8 cellular contexts compared by ENCODE assay signal in genomic region chr2:74454654-74455511, GRCh38. TPM values are rescaled to one million over a fixed set of nuclear protein-coding genes. Genes with fewer than 3 reads are reported as not detected.
DNase-seq lines count a peak whose midpoint lies in the region; ATAC-seq and TF ChIP-seq lines count a peak whose summit lies in the region.

TSS of gene INO80B (plus strand) at chr2:74455087. CDS start at chr2:74455117, 30 bp downstream.

- H3K4me3 ChIP-seq in SK-N-SH (ENCODE audit: low read depth in 2 of 2, low read length in 1 of 2) (peak within 1 kb of the TSS; percentile 88), gastroesophageal sphincter (peak within 1 kb of the TSS; percentile 54 to 79)

- POLR2A ChIA-PET in SK-N-SH (lab: Yijun Ruan, JAX): interaction anchor here (0.5 to 2.8 kb wide), 8 partner anchors 15 to 99 kb away, joined by 3 to 17 read pairs (median 5); partner anchors contain the start of genes C2orf81, CCDC142, LOXL3 and MRPL53

- peak in 1 of 2 experiments; percentile 8; a peak in 1 of 4 replicates for TF ChIP-seq EP300 in SK-N-SH (IDR thresholded peaks at IDR 0.05; ENCODE audit: borderline replicate concordance in 1 of 2, low read depth in 1 of 2, low read length in 1 of 2)
- TF ChIP-seq EP300 in gastroesophageal sphincter (IDR thresholded peaks at IDR 0.05): no peak

- TF ChIP-seq RAD21 in SK-N-SH (IDR thresholded peaks at IDR 0.05; ENCODE audit: low read length): no peak; the same call in 1 of the 2 replicates

- H3K9me3 ChIP-seq in SK-N-SH (no peaks in the 10 kb centered on the region), gastroesophageal sphincter (no peaks in the 10 kb centered on the region)

- TF ChIP-seq CTCF in SK-N-SH (IDR thresholded peaks at IDR 0.05) (no peak), gastroesophageal sphincter (IDR thresholded peaks at IDR 0.05) (no peak)

- H3K36me3 ChIP-seq in SK-N-SH (replicated peaks in 1 of 2; ENCODE audit: control insufficient read depth in 1 of 2, insufficient read depth in 2 of 2, low read length in 1 of 2): peaks cover 0 to 6% of the 10 kb centered on the region in 2 experiments
- H3K36me3 ChIP-seq in gastroesophageal sphincter: no peaks in the 10 kb centered on the region

- H3K4me2 ChIP-seq in SK-N-SH: peak within 1 kb of the TSS; percentile 95

- DNase-seq in GM03348 (ENCODE audit: low spot score) (peak; percentile 92), NCI-H1048 (lab: John Stamatoyannopoulos, UW) (peak; percentile 92), SK-N-SH (peak; percentile 81), nucleus accumbens (lab: John Stamatoyannopoulos, UW) (peak; percentile 77 to 99 (median 95))
- peak; percentile 94 for DNase-seq in activated naive CD4-positive, alpha-beta T cell treated with anti-CD3 and anti-CD28 coated beads, Interleukin-2, amount 50 U/mL, for 16 hours

- CTCF ChIA-PET in SK-N-SH (lab: Yijun Ruan, JAX): interaction anchor here (1.0 to 3.0 kb wide), 8 partner anchors 10 to 205 kb away, joined by 3 to 10 read pairs (median 6); partner anchors contain the start of genes MOGS and PCGF1

- ATAC-seq in HG02571 (IDR thresholded peaks at IDR 0.05; ENCODE audit: unreplicated experiment) (peak; percentile 32), gastroesophageal sphincter (peak; percentile 61)

- H3K27ac ChIP-seq in SK-N-SH (ENCODE audit: low read depth in 2 of 2, low read length in 1 of 2): peak within 1 kb of the TSS; percentile 33 to 77; a peak in 3 of 4 replicates
- H3K27ac ChIP-seq in gastroesophageal sphincter: peak within 1 kb of the TSS in 3 of 4 donors; percentile 74 to 82 (median 76)
- peak within 1 kb of the TSS; percentile 63 for H3K27ac ChIP-seq in temporal lobe (ENCODE audit: low read depth, low read length)

- H3K9ac ChIP-seq in SK-N-SH: peak within 1 kb of the TSS; percentile 74

- peak within 1 kb of the TSS; percentile 82 for H2AFZ ChIP-seq in SK-N-SH (ENCODE audit: low read depth)

- H3K4me1 ChIP-seq in SK-N-SH (ENCODE audit: control insufficient read depth in 1 of 2, insufficient read depth in 2 of 2, low read depth in 1 of 2, low read length in 1 of 2) (peaks cover 14 to 26% of the 10 kb centered on the region in 2 experiments; a peak in 3 of 4 replicates), gastroesophageal sphincter (peaks cover 2 to 44% (median 29%) of the 10 kb centered on the region in 3 donors)

- H3K79me2 ChIP-seq in SK-N-SH (ENCODE audit: insufficient read depth): peaks cover 29% of the 10 kb centered on the region

- no peaks in the 10 kb centered on the region for H4K20me1 ChIP-seq in SK-N-SH (ENCODE audit: insufficient read depth)

- H3K9me2 ChIP-seq in SK-N-SH: no peaks in the 10 kb centered on the region

- peaks cover 7% of the 10 kb centered on the region for H3F3A ChIP-seq in SK-N-SH (replicated peaks; ENCODE audit: insufficient read depth)

- TF ChIP-seq POLR2A in gastroesophageal sphincter (IDR thresholded peaks at IDR 0.05): peak in 1 of 2 donors; percentile 12

- H3K27me3 ChIP-seq in SK-N-SH (ENCODE audit: insufficient read depth) (no peaks in the 10 kb centered on the region), gastroesophageal sphincter (no peaks in the 10 kb centered on the region)

- 1% methylated on average over 19 of the region's 40 CpGs for WGBS in SK-N-SH (ENCODE audit: low lambda C conversion rate)
- 0 to 1% methylated on average over 2 to 16 of the region's 40 CpGs for WGBS in gastroesophageal sphincter (ENCODE audit: low coverage in 1 of 2), 2 donors

TF ChIP-seq in SK-N-SH, 30 proteins besides CTCF, POLR2A, EP300 and RAD21 (continues in another document):
- TF ChIP-seq MXI1 (IDR thresholded peaks at IDR 0.05; ENCODE audit: low read depth, low read length) (peak; percentile 99), FOSL2 (IDR thresholded peaks at IDR 0.05; ENCODE audit: borderline replicate concordance, low read depth) (no peak), TEAD4 (IDR thresholded peaks at IDR 0.05; ENCODE audit: borderline replicate concordance, insufficient read depth) (no peak), EZH2phosphoT487 (IDR thresholded peaks at IDR 0.05; ENCODE audit: borderline replicate concordance, low read depth) (no peak), FOXJ3 (CRISPR knock-in tag; IDR thresholded peaks at IDR 0.05) (no peak), MAX (IDR thresholded peaks at IDR 0.05; ENCODE audit: low read depth) (peak; percentile 86), REST (IDR thresholded peaks at IDR 0.05; ENCODE audit: low read depth, low read length) (no peak), JUND (IDR thresholded peaks at IDR 0.05) (peak; percentile 5; the same call in 1 of the 2 replicates), RXRA (IDR thresholded peaks at IDR 0.05; ENCODE audit: borderline replicate concordance, low read depth) (no peak), TCF12 (IDR thresholded peaks at IDR 0.05) (peak; percentile 34; the same call in 1 of the 2 replicates), RCOR1 (IDR thresholded peaks at IDR 0.05; ENCODE audit: low read length) (no peak; the same call in 1 of the 2 replicates), SIN3A (IDR thresholded peaks at IDR 0.05; ENCODE audit: borderline replicate concordance, low read depth, low read length) (peak; percentile 96; the same call in 1 of the 2 replicates), RFX5 (IDR thresholded peaks at IDR 0.05; ENCODE audit: low read length) (0 out of 2 replicates have a peak, but pooled peaks have one; percentile 26), YY1 (IDR thresholded peaks at IDR 0.05; ENCODE audit: low read depth) (peak; percentile 99), SMC3 (IDR thresholded peaks at IDR 0.05; ENCODE audit: low read depth, low read length) (peak; percentile 29; the same call in 1 of the 2 replicates), POLR2AphosphoS5 (IDR thresholded peaks at IDR 0.05; ENCODE audit: low read depth, low read length) (peak; percentile 71), GABPA (IDR thresholded peaks at IDR 0.05; ENCODE audit: low read depth) (peak; percentile 99), ELF1 (IDR thresholded peaks at IDR 0.05) (peak; percentile 99), TAF1 (IDR thresholded peaks at IDR 0.05; ENCODE audit: borderline replicate concordance, low read depth, low read length) (peak; percentile 69; the same call in 1 of the 2 replicates)
- TF ChIP-seq, protein P1, sequence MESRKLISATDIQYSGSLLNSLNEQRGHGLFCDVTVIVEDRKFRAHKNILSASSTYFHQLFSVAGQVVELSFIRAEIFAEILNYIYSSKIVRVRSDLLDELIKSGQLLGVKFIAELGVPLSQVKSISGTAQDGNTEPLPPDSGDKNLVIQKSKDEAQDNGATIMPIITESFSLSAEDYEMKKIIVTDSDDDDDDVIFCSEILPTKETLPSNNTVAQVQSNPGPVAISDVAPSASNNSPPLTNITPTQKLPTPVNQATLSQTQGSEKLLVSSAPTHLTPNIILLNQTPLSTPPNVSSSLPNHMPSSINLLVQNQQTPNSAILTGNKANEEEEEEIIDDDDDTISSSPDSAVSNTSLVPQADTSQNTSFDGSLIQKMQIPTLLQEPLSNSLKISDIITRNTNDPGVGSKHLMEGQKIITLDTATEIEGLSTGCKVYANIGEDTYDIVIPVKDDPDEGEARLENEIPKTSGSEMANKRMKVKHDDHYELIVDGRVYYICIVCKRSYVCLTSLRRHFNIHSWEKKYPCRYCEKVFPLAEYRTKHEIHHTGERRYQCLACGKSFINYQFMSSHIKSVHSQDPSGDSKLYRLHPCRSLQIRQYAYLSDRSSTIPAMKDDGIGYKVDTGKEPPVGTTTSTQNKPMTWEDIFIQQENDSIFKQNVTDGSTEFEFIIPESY (IDR thresholded peaks at IDR 0.05; ENCODE audit: borderline replicate concordance, low read depth): 0 out of 2 replicates have a peak, but pooled peaks have one; percentile 56
- TF ChIP-seq, protein P2, sequence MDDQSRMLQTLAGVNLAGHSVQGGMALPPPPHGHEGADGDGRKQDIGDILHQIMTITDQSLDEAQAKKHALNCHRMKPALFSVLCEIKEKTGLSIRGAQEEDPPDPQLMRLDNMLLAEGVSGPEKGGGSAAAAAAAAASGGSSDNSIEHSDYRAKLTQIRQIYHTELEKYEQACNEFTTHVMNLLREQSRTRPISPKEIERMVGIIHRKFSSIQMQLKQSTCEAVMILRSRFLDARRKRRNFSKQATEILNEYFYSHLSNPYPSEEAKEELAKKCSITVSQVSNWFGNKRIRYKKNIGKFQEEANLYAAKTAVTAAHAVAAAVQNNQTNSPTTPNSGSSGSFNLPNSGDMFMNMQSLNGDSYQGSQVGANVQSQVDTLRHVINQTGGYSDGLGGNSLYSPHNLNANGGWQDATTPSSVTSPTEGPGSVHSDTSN (IDR thresholded peaks at IDR 0.05): peak; percentile 47; the same call in 1 of the 2 replicates

RNA-seq across cellular contexts. Expression of gene INO80B, which starts in this region (rescaled TPM):
- 41.7 and 48.4 TPM in 2 replicates for polyA plus RNA-seq in SK-N-SH (2012; rRNA removed)
- polyA plus RNA-seq in SK-N-SH (2012; cell fraction: cytosol; rRNA removed): 20.6 and 28.3 TPM in 2 replicates
- polyA plus RNA-seq in SK-N-SH (2012; cell fraction: nucleus; rRNA removed): 259 and 308 TPM in 2 replicates
- total RNA-seq in gastroesophageal sphincter (10 to 100 TPM; 14.3 to 26.4 (median 19.2) TPM), temporal lobe (6.9 TPM)

Comparison
In these comparisons a context has a peak if more than half of its experiments do, and no peak if none do; other contexts are left out.
1. Peak in every context shown above with its lines: DNase-seq, ATAC-seq, H3K4me3 ChIP-seq and H3K27ac ChIP-seq.